Comparison of ENCODE assay signal across 31 cellular contexts in genomic region chr15:87135109-87135508, GRCh38.
"Had no signal": no experiment of that assay in that cellular context is flagged by ENCODE, and none has a peak within 500 bp of the region (broad histone marks: within the 10 kb centered on the region; RNA-seq: fewer than 3 reads in every experiment).

No MANE protein-coding gene starts in this region.

- H3K4me3 ChIP-seq: adrenal gland, ascending aorta, cardiac muscle cell had no signal

- DNase-seq: activated B cell treated with CpG ODN at 0.5 μM for 24 hours; activated CD4-positive, alpha-beta memory T cell treated with anti-CD3 and anti-CD28 coated beads for 36 hours; activated CD4-positive, alpha-beta T cell treated with anti-CD3 and anti-CD28 coated beads for 4 hours; activated CD4-positive, alpha-beta T cell treated with anti-CD3 and anti-CD28 coated beads, Interleukin-2, amount 10 ng/mL, durations not matched to agents 24 days and 14 days; activated CD4-positive, alpha-beta T cell treated with anti-CD3 and anti-CD28 coated beads, Interleukin-2, amount 50 U/mL, for 1 hour; activated CD4-positive, alpha-beta T cell treated with anti-CD3 and anti-CD28 coated beads, Interleukin-2, amount 50 U/mL, for 4 hours; activated CD4-positive, CD25-positive, alpha-beta regulatory T cell treated with anti-CD3 and anti-CD28 coated beads, Interleukin-2, amount 50 U/mL, for 72 hours; activated CD8-positive, alpha-beta memory T cell treated with anti-CD3 and anti-CD28 coated beads, Interleukin-2, amount 50 U/mL, for 4 hours; activated CD8-positive, alpha-beta T cell treated with anti-CD3 and anti-CD28 coated beads for 36 hours; activated effector memory CD4-positive, alpha-beta T cell treated with anti-CD3 and anti-CD28 coated beads, Interleukin-2, amount 50 U/mL, for 16 hours; activated gamma-delta T cell treated with Interleukin-2 at 50 U/mL for 16 hours; activated naive CD4-positive, alpha-beta T cell; activated naive CD4-positive, alpha-beta T cell treated with anti-CD3 and anti-CD28 coated beads for 36 hours; activated naive CD4-positive, alpha-beta T cell treated with anti-CD3 and anti-CD28 coated beads, Interleukin-2, amount 50 U/mL, for 16 hours; activated naive CD8-positive, alpha-beta T cell treated with anti-CD3 and anti-CD28 coated beads for 36 hours; activated T-cell treated with anti-CD3 and anti-CD28 coated beads for 4 hours; activated T-cell treated with anti-CD3 and anti-CD28 coated beads, Interleukin-2, amount 50 U/mL, for 1 hour; activated T-cell treated with anti-CD3 and anti-CD28 coated beads, Interleukin-2, amount 50 U/mL, for 4 hours; activated T-cell treated with anti-CD3 and anti-CD28 coated beads, Interleukin-2, amount 50 U/mL, for 72 hours; adrenal gland; amygdala; anterior cingulate cortex; caudate nucleus; cerebellar nuclear complex; T-helper 1 cell; T-helper 2 cell; T-helper 9 cell had no signal

- ATAC-seq: activated CD8-positive, alpha-beta T cell treated with anti-CD3 and anti-CD28 coated beads for 36 hours; activated naive CD4-positive, alpha-beta T cell treated with anti-CD3 and anti-CD28 coated beads, Interleukin-2, amount 50 U/mL, for 72 hours; activated T-cell treated with anti-CD3 and anti-CD28 coated beads, Interleukin-2, amount 50 U/mL, for 4 hours; activated T-cell treated with anti-CD3 and anti-CD28 coated beads, Interleukin-2, amount 50 U/mL, for 72 hours; activated T-helper 17 cell treated with anti-CD3 and anti-CD28 coated beads, Interleukin-2, amount 50 U/mL, for 72 hours had no signal
